ENCODE assay signal across 20 cellular contexts in genomic region chr15:42447599-42447998, GRCh38. TPM values are rescaled to one million over a fixed set of nuclear protein-coding genes. Genes with fewer than 3 reads are reported as not detected.
DNase-seq lines count a peak whose midpoint lies in the region; ATAC-seq and TF ChIP-seq lines count a peak whose summit lies in the region.
"Had no signal": no experiment of that assay in that cellular context is flagged by ENCODE, and none has a peak within 500 bp of the region (broad histone marks: within the 10 kb centered on the region; RNA-seq: fewer than 3 reads in every experiment).

No MANE protein-coding gene starts in this region.

- H3K27me3 ChIP-seq in left ventricle myocardium inferior (ENCODE audit: low read depth) = no peaks in the 10 kb centered on the region
- H3K27me3 ChIP-seq in skeletal muscle tissue (ENCODE audit: control insufficient read depth in 3 of 3, insufficient read depth in 3 of 3, low read length in 3 of 3) = no peaks in the 10 kb centered on the region
- H3K27me3 ChIP-seq: BE2C had no signal

- no peaks in the 10 kb centered on the region for H3K9me3 ChIP-seq in left ventricle myocardium inferior (replicated peaks)
- H3K9me3 ChIP-seq in skeletal muscle tissue (ENCODE audit: control insufficient read depth in 3 of 3, low read length in 3 of 3) = no peaks in the 10 kb centered on the region
- H3K9me3 ChIP-seq: BE2C, HAP-1 had no signal

- peaks cover 67% of the 10 kb centered on the region for H3K4me1 ChIP-seq in left ventricle myocardium inferior
- peaks cover 25 to 47% (median 41%) of the 10 kb centered on the region in 3 donors for H3K4me1 ChIP-seq in skeletal muscle tissue (ENCODE audit: control insufficient read depth in 3 of 3, insufficient read depth in 3 of 3, low read length in 3 of 3)
- H3K4me1 ChIP-seq: BE2C, HAP-1 had no signal

- H3K4me3 Mint-ChIP-seq in natural killer cell treated with Interleukin-12 subunit alpha and Interleukin-12 subunit beta and Interleukin-15 and Interleukin-18, amount 100 ng/mL, for 72 hours = no peak overlapping the region
- H3K4me3 Mint-ChIP-seq: CD4-positive, CD25-positive, alpha-beta regulatory T cell; CD8-positive, alpha-beta memory T cell had no signal

- H3K27ac ChIP-seq in left ventricle myocardium inferior (replicated peaks) (peak overlapping the region; percentile 50), skeletal muscle tissue (ENCODE audit: low read depth, low read length) (peak overlapping the region; percentile 84)
- H3K27ac ChIP-seq: GM23248 had no signal

- intact Hi-C loops in left ventricle myocardium inferior (cut with micrococcal nuclease) (no loop called here), Right ventricle myocardium inferior (cut with DNase I) (no loop called here)

- ATAC-seq in Right ventricle myocardium inferior = no peak
- ATAC-seq in natural killer cell treated with Interleukin-12 subunit alpha and Interleukin-12 subunit beta and Interleukin-15 and Interleukin-18, amount 100 ng/mL, for 72 hours = no peak
- ATAC-seq: GM12878, HepG2 had no signal

- H3K36me3 ChIP-seq in left ventricle myocardium inferior (peaks cover 96% of the 10 kb centered on the region), skeletal muscle tissue (ENCODE audit: control insufficient read depth in 3 of 3, insufficient read depth in 3 of 3, low read length in 3 of 3) (peaks cover 42 to 68% (median 45%) of the 10 kb centered on the region in 3 donors)

- H3K4me3 ChIP-seq in left ventricle myocardium inferior = peak overlapping the region; percentile 59
- no peak overlapping the region for H3K4me3 ChIP-seq in choroid plexus epithelial cell (ENCODE audit: low read depth, low read length)
- H3K4me3 ChIP-seq in skeletal muscle tissue (ENCODE audit: low read length in 3 of 3) = peak overlapping the region; percentile 26 to 54 (median 49)
- H3K4me3 ChIP-seq: GM12878, GM23248, HAP-1 had no signal

- H3K4me1 Mint-ChIP-seq in natural killer cell treated with Interleukin-12 subunit alpha and Interleukin-12 subunit beta and Interleukin-15 and Interleukin-18, amount 100 ng/mL, for 72 hours (ENCODE audit: low read depth in 2 of 2) = peaks cover 0 to 3% of the 10 kb centered on the region in 2 donors
- H3K4me1 Mint-ChIP-seq: CD4-positive, CD25-positive, alpha-beta regulatory T cell had no signal

- TF ChIP-seq CTCF in left ventricle myocardium inferior (IDR thresholded peaks at IDR 0.05; ENCODE audit: borderline replicate concordance) (no peak), choroid plexus epithelial cell (conservative IDR thresholded peaks at IDR 0.05; ENCODE audit: low read depth, low read length) (no peak)

- peak overlapping the region in 2 of 3 donors; percentile 4 to 45 for H3K9ac ChIP-seq in skeletal muscle tissue (ENCODE audit: low read depth in 1 of 3, low read length in 3 of 3)
- H3K9ac ChIP-seq: GM23248 had no signal

- no peaks in the 10 kb centered on the region for H3K9me3 Mint-ChIP-seq in natural killer cell treated with Interleukin-12 subunit alpha and Interleukin-12 subunit beta and Interleukin-15 and Interleukin-18, amount 100 ng/mL, for 72 hours
- H3K9me3 Mint-ChIP-seq: CD4-positive, CD25-positive, alpha-beta regulatory T cell; CD8-positive, alpha-beta memory T cell had no signal

- DNase-seq in left ventricle myocardium inferior (no peak), Right ventricle myocardium inferior (ENCODE audit: missing footprints) (no peak), choroid plexus epithelial cell (ENCODE audit: low read depth) (peak; percentile 19), myocyte (ENCODE audit: low read depth) (peak; percentile 56), retina (no peak)
- DNase-seq in natural killer cell treated with Interleukin-12 subunit alpha and Interleukin-12 subunit beta and Interleukin-15 and Interleukin-18, amount 100 ng/mL, for 72 hours (ENCODE audit: low spot score) = no peak
- DNase-seq: ACHN; BE2C; CD4-positive, CD25-positive, alpha-beta regulatory T cell; CD8-positive, alpha-beta memory T cell; COR-L47; DMS 273 treated with DMSO at 0.1 percent for 48 hours; DMS53; DND-41; EL; GM23248 had no signal

- H3K27me3 Mint-ChIP-seq in natural killer cell treated with Interleukin-12 subunit alpha and Interleukin-12 subunit beta and Interleukin-15 and Interleukin-18, amount 100 ng/mL, for 72 hours = no peaks in the 10 kb centered on the region
- H3K27me3 Mint-ChIP-seq: CD4-positive, CD25-positive, alpha-beta regulatory T cell; CD8-positive, alpha-beta memory T cell had no signal

- no peak overlapping the region for H3K27ac Mint-ChIP-seq in natural killer cell treated with Interleukin-12 subunit alpha and Interleukin-12 subunit beta and Interleukin-15 and Interleukin-18, amount 100 ng/mL, for 72 hours
- H3K27ac Mint-ChIP-seq: CD4-positive, CD25-positive, alpha-beta regulatory T cell had no signal

- peaks cover 16% of the 10 kb centered on the region for H3K36me3 Mint-ChIP-seq in natural killer cell treated with Interleukin-12 subunit alpha and Interleukin-12 subunit beta and Interleukin-15 and Interleukin-18, amount 100 ng/mL, for 72 hours

RNA-seq across cellular contexts. Expression of gene ZNF106, which starts 43.3 kb away (rescaled TPM):
- total RNA-seq in left ventricle myocardium inferior = 680 TPM
- total RNA-seq in Right ventricle myocardium inferior = 457 TPM
- total RNA-seq in myocyte = 236 and 741 TPM in 2 replicates
- polyA plus RNA-seq in myocyte (2012) = 86.2 TPM
- 274 TPM for total RNA-seq in skeletal muscle tissue
- 10 to 100 TPM; 53.5 to 55.9 TPM for total RNA-seq in natural killer cell treated with Interleukin-12 subunit alpha and Interleukin-12 subunit beta and Interleukin-15 and Interleukin-18, amount 100 ng/mL, for 72 hours

RNA-seq across cellular contexts. Expression of gene SNAP23, which starts 47.8 kb away (rescaled TPM):
- 34.1 TPM for total RNA-seq in left ventricle myocardium inferior
- 23.5 TPM for total RNA-seq in Right ventricle myocardium inferior
- total RNA-seq in myocyte = 73.0 and 91.6 TPM in 2 replicates
- polyA plus RNA-seq in myocyte (2012) = 54.2 TPM
- 50.6 TPM for total RNA-seq in skeletal muscle tissue
- total RNA-seq in natural killer cell treated with Interleukin-12 subunit alpha and Interleukin-12 subunit beta and Interleukin-15 and Interleukin-18, amount 100 ng/mL, for 72 hours = 10 to 100 TPM; 59.2 to 72.6 TPM

Comparison
In these comparisons a context has a peak if more than half of its experiments do, and no peak if none do; other contexts are left out.
1. DNase-seq: peak in choroid plexus epithelial cell (single experiment) and myocyte (single experiment); none in left ventricle myocardium inferior (single experiment), Right ventricle myocardium inferior (single experiment), retina (single experiment) and natural killer cell treated with Interleukin-12 subunit alpha and Interleukin-12 subunit beta and Interleukin-15 and Interleukin-18, amount 100 ng/mL, for 72 hours (single experiment).